21 cellular contexts compared by ENCODE assay signal in the genomic region with DNA sequence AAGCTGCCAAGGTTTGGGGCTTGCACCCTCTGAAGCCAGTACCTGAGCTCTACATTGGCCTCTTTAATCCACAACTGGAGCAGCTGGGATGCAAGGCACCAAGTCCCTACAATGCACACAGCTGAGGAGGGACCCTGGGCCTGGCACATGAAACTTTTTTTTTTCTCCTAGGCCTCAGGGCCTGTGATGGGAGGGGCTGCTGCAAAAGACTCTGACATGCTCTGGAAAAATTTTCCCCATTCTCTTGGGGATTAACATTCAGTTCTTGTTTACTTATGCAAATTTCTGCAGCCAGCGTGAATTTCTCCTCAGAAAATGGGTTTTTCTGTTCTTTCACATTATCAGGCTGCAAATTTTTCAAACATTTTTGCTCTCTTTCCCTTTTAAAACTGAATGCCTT.
DNase-seq lines count a peak whose midpoint lies in the region; ATAC-seq, FAIRE-seq and TF ChIP-seq lines count a peak whose summit lies in the region.
"Had no signal": no experiment of that assay in that cellular context is flagged by ENCODE, and none has a peak within 500 bp of the region (broad histone marks: within the 10 kb centered on the region; RNA-seq: fewer than 3 reads in every experiment).

No MANE protein-coding gene starts in this region.

- peaks cover 14 to 17% of the 10 kb centered on the region in 2 experiments for H3K9me3 ChIP-seq in H1 (ENCODE audit: insufficient read depth in 2 of 2, low read depth in 1 of 2, low read length in 1 of 2)
- H3K9me3 ChIP-seq in neural progenitor cell (ENCODE audit: low read depth): no peaks in the 10 kb centered on the region
- peaks cover 0 to 7% of the 10 kb centered on the region in 2 donors for H3K9me3 ChIP-seq in CD4-positive, alpha-beta memory T cell (ENCODE audit: control insufficient read depth in 1 of 2, low read length in 2 of 2)
- H3K9me3 ChIP-seq: A549 had no signal

- no peak overlapping the region for H3K14ac ChIP-seq in H1 (ENCODE audit: insufficient read length)

- no peak overlapping the region for H2BK12ac ChIP-seq in H1 (ENCODE audit: low read depth, low read length)

- H3K36me3 ChIP-seq in H1 (ENCODE audit: control insufficient read depth in 2 of 4, insufficient read depth in 4 of 4, low read length in 3 of 4) (no peaks in the 10 kb centered on the region; a peak in 1 of 8 replicates), neural progenitor cell (no peaks in the 10 kb centered on the region)
- H3K36me3 ChIP-seq in CD4-positive, alpha-beta memory T cell (ENCODE audit: insufficient read depth, low read length): no peaks in the 10 kb centered on the region
- H3K36me3 ChIP-seq: BLaER1 had no signal

- no peak for TF ChIP-seq CTCF in H1 (IDR thresholded peaks at IDR 0.05; ENCODE audit: control extremely low read depth in 1 of 3, insufficient read depth in 1 of 3, low read depth in 1 of 3, low read length in 3 of 3)
- no peak for TF ChIP-seq CTCF in neural progenitor cell (IDR thresholded peaks at IDR 0.05)

- H3K27ac ChIP-seq in H1 (ENCODE audit: low read depth, low read length) (no peak overlapping the region), neural progenitor cell (no peak overlapping the region)
- H3K27ac ChIP-seq in CD4-positive, alpha-beta memory T cell (ENCODE audit: low read depth, low read length): no peak overlapping the region
- H3K27ac ChIP-seq: A549, BLaER1, HL-60 had no signal

- CTCF ChIA-PET in H1 (lab: Charles Lee; ENCODE audit: partially characterized antibody): no interaction called here
- CTCF ChIA-PET in CD4-positive, alpha-beta memory T cell (lab: Charles Lee; ENCODE audit: partially characterized antibody): no interaction called here

- TF ChIP-seq RAD21 in H1 (IDR thresholded peaks at IDR 0.05 in 1 of 2, conservative IDR thresholded peaks at IDR 0.05 in 1 of 2; ENCODE audit: low read depth in 2 of 2, low read length in 2 of 2): no peak

- H3K79me2 ChIP-seq in H1 (ENCODE audit: control insufficient read depth in 1 of 2, insufficient read depth in 2 of 2, low read length in 2 of 2) (no peaks in the 10 kb centered on the region), neural progenitor cell (ENCODE audit: low read depth) (no peaks in the 10 kb centered on the region)

- no peaks in the 10 kb centered on the region for H3K79me1 ChIP-seq in H1 (ENCODE audit: low read depth, low read length)

- no peak overlapping the region for H3K4me3 Mint-ChIP-seq in neural progenitor cell
- no peak overlapping the region for H3K4me3 Mint-ChIP-seq in CD4-positive, alpha-beta memory T cell
- H3K4me3 Mint-ChIP-seq: CD8-positive, alpha-beta T cell; IgD-negative memory B cell had no signal

- H2BK20ac ChIP-seq in H1 (ENCODE audit: low read length): no peak overlapping the region

- no peak for TF ChIP-seq POLR2A in H1 (IDR thresholded peaks at IDR 0.05; ENCODE audit: control extremely low read depth in 1 of 2, low read depth in 2 of 2, low read length in 2 of 2)

- no peaks in the 10 kb centered on the region for H3K27me3 Mint-ChIP-seq in neural progenitor cell (ENCODE audit: insufficient read depth, low read depth)
- no peaks in the 10 kb centered on the region for H3K27me3 Mint-ChIP-seq in CD4-positive, alpha-beta memory T cell
- H3K27me3 Mint-ChIP-seq: IgD-negative memory B cell had no signal

- no peak overlapping the region for H3K9ac ChIP-seq in H1 (replicated peaks in 1 of 4; ENCODE audit: extremely low read depth in 1 of 4, low read depth in 3 of 4, low read length in 3 of 4)
- H3K9ac ChIP-seq in neural progenitor cell: no peak overlapping the region
- H3K9ac ChIP-seq: BLaER1 had no signal

- H4K91ac ChIP-seq in H1 (replicated peaks; ENCODE audit: insufficient read length, low read length): no peak overlapping the region

- H3K9me3 Mint-ChIP-seq in neural progenitor cell: peaks cover 7% of the 10 kb centered on the region
- peaks cover 2 to 24% (median 11%) of the 10 kb centered on the region in 8 donors for H3K9me3 Mint-ChIP-seq in CD4-positive, alpha-beta memory T cell

- no peaks in the 10 kb centered on the region for H4K20me1 ChIP-seq in H1 (replicated peaks in 1 of 2; ENCODE audit: control insufficient read depth in 1 of 2, insufficient read depth in 2 of 2, low read length in 2 of 2)
- no peaks in the 10 kb centered on the region for H4K20me1 ChIP-seq in neural progenitor cell (ENCODE audit: low read depth)
- H4K20me1 ChIP-seq: BLaER1 had no signal

- H2AK5ac ChIP-seq in H1 (ENCODE audit: low read depth, low read length): no peak overlapping the region

- H2BK120ac ChIP-seq in H1 (replicated peaks; ENCODE audit: low read depth, low read length): peak overlapping the region; percentile 43

- H3F3A ChIP-seq in neural progenitor cell (ENCODE audit: low read depth): no peaks in the 10 kb centered on the region

- peaks cover 5% of the 10 kb centered on the region for H3K4me1 Mint-ChIP-seq in neural progenitor cell
- H3K4me1 Mint-ChIP-seq in CD4-positive, alpha-beta memory T cell: no peaks in the 10 kb centered on the region
- H3K4me1 Mint-ChIP-seq: IgD-negative memory B cell had no signal

- TF ChIP-seq EP300 in H1 (IDR thresholded peaks at IDR 0.05; ENCODE audit: borderline replicate concordance in 1 of 2, low read depth in 2 of 2, low read length in 2 of 2): no peak

- no peak overlapping the region for H2BK5ac ChIP-seq in H1 (ENCODE audit: low read depth, low read length)

- no peak for FAIRE-seq in H1 (lab: Jason Lieb, UNC)
- FAIRE-seq: A549, GM12892, GM18507, RCC 7860 had no signal

- H3K27me3 ChIP-seq in H1 (replicated peaks in 1 of 4; ENCODE audit: control insufficient read depth in 3 of 4, extremely low read depth in 1 of 4, insufficient read depth in 3 of 4, low read length in 3 of 4) (no peaks in the 10 kb centered on the region), neural progenitor cell (no peaks in the 10 kb centered on the region)
- H3K27me3 ChIP-seq in CD4-positive, alpha-beta memory T cell (ENCODE audit: insufficient read depth, low read length): no peaks in the 10 kb centered on the region
- H3K27me3 ChIP-seq: BLaER1 had no signal

- H4K5ac ChIP-seq in H1 (ENCODE audit: insufficient read length, low read depth, low read length): no peak overlapping the region

- no peak overlapping the region for H3K56ac ChIP-seq in H1 (replicated peaks; ENCODE audit: insufficient read length, low read depth, low read length)

- H2BK15ac ChIP-seq in H1 (ENCODE audit: low read length): no peak overlapping the region

- intact Hi-C loops in CD4-positive, alpha-beta memory T cell (cut with micrococcal nuclease): no loop called here

- H3K4me3 ChIP-seq in H1 (ENCODE audit: extremely low read depth in 1 of 4, insufficient read depth in 2 of 4, low read depth in 3 of 4, low read length in 4 of 4): no peak overlapping the region
- no peak overlapping the region for H3K4me3 ChIP-seq in neural progenitor cell
- no peak overlapping the region for H3K4me3 ChIP-seq in CD4-positive, alpha-beta memory T cell (ENCODE audit: low read length in 2 of 2)
- H3K4me3 ChIP-seq: A549, BLaER1 had no signal

- no peak overlapping the region for H3K23ac ChIP-seq in H1 (ENCODE audit: insufficient read length)

- no peak overlapping the region for H3K4me2 ChIP-seq in H1 (ENCODE audit: insufficient read depth in 1 of 2, low read depth in 2 of 2, low read length in 2 of 2)
- no peak overlapping the region for H3K4me2 ChIP-seq in neural progenitor cell
- H3K4me2 ChIP-seq: A549, BLaER1 had no signal

- no peak for ATAC-seq in GM19324 (IDR thresholded peaks at IDR 0.05; ENCODE audit: low FRiP score, unreplicated experiment)
- ATAC-seq: A549; CD8-positive, alpha-beta T cell; Right ventricle myocardium inferior had no signal

- H3K4ac ChIP-seq in H1 (replicated peaks; ENCODE audit: insufficient read length, low read depth, low read length): no peak overlapping the region

- no peak overlapping the region for H3K18ac ChIP-seq in H1 (ENCODE audit: extremely low read depth, low read length)

- H3K23me2 ChIP-seq in H1 (ENCODE audit: low read depth, low read length): no peaks in the 10 kb centered on the region

- WGBS in H1 (ENCODE audit: extremely low coverage in 1 of 2, insufficient coverage in 1 of 2, insufficient read length in 1 of 2, insufficient replicate concordance in 2 of 2, low coverage in 1 of 2, low lambda C conversion rate in 2 of 2, missing lambda C conversion rate in 1 of 2), 2 experiments: 40% methylated on average over 1 of the region's 1 CpG; no CpG with 5 or more reads in 1 of the 2 experiments

- no peak overlapping the region for H3K27ac Mint-ChIP-seq in neural progenitor cell
- H3K27ac Mint-ChIP-seq in CD4-positive, alpha-beta memory T cell: no peak overlapping the region
- H3K27ac Mint-ChIP-seq: CD8-positive, alpha-beta T cell; IgD-negative memory B cell had no signal

- H2AFZ ChIP-seq in H1 (ENCODE audit: low read length) (no peak overlapping the region), neural progenitor cell (replicated peaks) (peak overlapping the region; percentile 82)

- no peaks in the 10 kb centered on the region for H3K36me3 Mint-ChIP-seq in neural progenitor cell
- H3K36me3 Mint-ChIP-seq in CD4-positive, alpha-beta memory T cell: no peaks in the 10 kb centered on the region
- H3K36me3 Mint-ChIP-seq: CD8-positive, alpha-beta T cell; IgD-negative memory B cell had no signal

- H4K8ac ChIP-seq in H1 (ENCODE audit: extremely low read depth, insufficient read depth, low read length): peak overlapping the region; percentile 72; the same call in 1 of the 2 replicates

- peak; percentile 1 for DNase-seq in DMS 273 treated with DMSO at 0.1 percent for 48 hours (lab: John Stamatoyannopoulos, UW)
- DNase-seq in NCI-H1048 (lab: John Stamatoyannopoulos, UW): peak; percentile 58
- DNase-seq in H1 (ENCODE audit: low read depth in 1 of 2, low spot score in 2 of 2): no peak
- DNase-seq in neural progenitor cell (ENCODE audit: low spot score): peak; percentile 5
- DNase-seq in ureter (ENCODE audit: low spot score): no peak
- DNase-seq in CD4-positive, alpha-beta memory T cell: no peak
- DNase-seq: CD8-positive, alpha-beta T cell; DMS79; Karpas-422; NCI-H1436; NCI-H1930; NK-92 treated with Interleukin-12 subunit alpha and Interleukin-12 subunit beta, amount 100 ng/mL, for 24 hours had no signal

- POLR2A ChIA-PET in H1 (lab: Charles Lee; ENCODE audit: partially characterized antibody): interaction anchor here (0.7 kb wide), 1 partner anchor 1074 kb away, joined by 3 read pairs; no protein-coding TSS in a partner anchor
- POLR2A ChIA-PET in CD4-positive, alpha-beta memory T cell (lab: Charles Lee; ENCODE audit: partially characterized antibody): no interaction called here

- H3K4me1 ChIP-seq in H1 (replicated peaks in 1 of 4; ENCODE audit: control insufficient read depth in 3 of 4, insufficient read depth in 4 of 4, low read length in 3 of 4) (peaks cover 0 to 4% (median 2%) of the 10 kb centered on the region in 4 experiments; a peak in 5 of 7 replicates), neural progenitor cell (no peaks in the 10 kb centered on the region)
- no peaks in the 10 kb centered on the region for H3K4me1 ChIP-seq in CD4-positive, alpha-beta memory T cell (ENCODE audit: insufficient read depth, low read length)
- H3K4me1 ChIP-seq: BLaER1 had no signal

TF ChIP-seq in H1, 55 proteins besides CTCF, POLR2A, EP300 and RAD21:
- 0 out of 2 replicates have a peak, but pooled peaks have one; percentile 7 for TF ChIP-seq TEAD4 (IDR thresholded peaks at IDR 0.05; ENCODE audit: low read depth, low read length)
- TF ChIP-seq GTF2F1 (IDR thresholded peaks at IDR 0.05; ENCODE audit: borderline replicate concordance, low read depth, low read length): no peak

Comparison
In these comparisons a context has a peak if more than half of its experiments do, and no peak if none do; other contexts are left out.
1. DNase-seq: peak in DMS 273 treated with DMSO at 0.1 percent for 48 hours (single experiment), NCI-H1048 (single experiment) and neural progenitor cell (single experiment); none in H1 (0 of 2), ureter (single experiment) and CD4-positive, alpha-beta memory T cell (0 of 5).